ENCODE assay signal across 12 cellular contexts in the genomic region with DNA sequence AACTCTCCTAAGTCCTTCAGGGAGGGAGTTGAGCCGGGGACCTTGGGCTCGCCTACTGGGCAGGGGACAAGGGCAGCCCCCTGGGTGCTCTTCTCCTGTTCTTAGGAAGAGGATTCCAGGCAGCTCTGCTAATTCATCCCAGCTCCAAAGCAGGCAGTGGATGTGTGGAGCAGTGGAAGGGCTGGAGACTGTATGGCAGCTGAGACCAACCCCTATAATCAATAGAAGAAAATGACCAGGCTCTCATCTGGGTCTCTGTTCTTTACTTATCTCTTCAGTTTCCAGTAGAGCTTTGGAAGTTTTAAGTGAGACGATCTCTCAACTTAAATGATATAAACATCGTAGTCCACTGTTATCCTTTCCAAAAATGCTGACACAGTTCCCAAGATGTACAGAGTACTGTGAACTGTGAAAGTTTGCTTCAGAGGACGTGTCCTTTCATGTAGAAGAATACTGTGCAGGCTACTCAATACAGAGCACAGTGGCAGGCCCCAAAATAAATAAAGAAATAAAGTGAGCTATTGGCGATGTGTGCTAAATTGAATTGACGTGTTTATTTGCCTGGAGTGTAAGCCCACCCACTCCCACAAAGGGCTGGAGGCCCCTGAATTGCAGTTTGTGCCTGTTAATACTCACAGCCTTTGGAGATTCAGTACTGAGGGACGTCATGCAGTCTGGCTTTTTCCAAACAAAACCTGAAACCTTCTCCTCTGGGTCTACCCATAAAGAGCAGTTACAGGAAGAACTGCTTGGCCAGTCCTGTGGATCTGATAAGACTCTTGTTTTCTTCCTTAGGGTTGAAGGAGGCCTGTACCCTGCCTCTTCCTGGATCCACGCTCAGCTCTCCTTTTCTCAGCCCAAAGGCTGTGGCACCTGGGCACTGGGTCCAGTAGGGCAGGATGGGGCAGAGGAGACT.
DNase-seq lines count a peak whose midpoint lies in the region; ATAC-seq, FAIRE-seq and TF ChIP-seq lines count a peak whose summit lies in the region.
"Had no signal": no experiment of that assay in that cellular context is flagged by ENCODE, and none has a peak within 500 bp of the region (broad histone marks: within the 10 kb centered on the region; RNA-seq: fewer than 3 reads in every experiment).

No MANE protein-coding gene starts in this region.

- no peaks in the 10 kb centered on the region for H3K79me1 ChIP-seq in H9 (ENCODE audit: insufficient read depth, low read depth, low read length, poor library complexity, severe bottlenecking)

- TF ChIP-seq EP300 in HepG2 (IDR thresholded peaks at IDR 0.05; ENCODE audit: low read depth in 2 of 2, low read length in 2 of 2) (no peak), HepG2 (CRISPR knock-in tag; IDR thresholded peaks at IDR 0.05; ENCODE audit: borderline replicate concordance) (no peak)

- CTCF ChIA-PET in mammary epithelial cell (lab: Charles Lee; ENCODE audit: low non-redundant PET) (no interaction called here), HepG2 (lab: Yijun Ruan, JAX; ENCODE audit: low intra/inter-chr PET ratio, low total read pairs) (no interaction called here)

- TF ChIP-seq RAD21 in HepG2 (CRISPR knock-in tag; IDR thresholded peaks at IDR 0.05), result no peak

- H3K23me2 ChIP-seq in H9 (ENCODE audit: insufficient read length, low read depth, low read length, poor library complexity, severe bottlenecking), result no peaks in the 10 kb centered on the region

- no peak overlapping the region for H3K56ac ChIP-seq in H9 (ENCODE audit: insufficient read length, low read depth, low read length)

- H2BK12ac ChIP-seq in H9 (ENCODE audit: insufficient read length, low read depth, low read length), result no peak overlapping the region

- no peak overlapping the region for H4K91ac ChIP-seq in H9 (ENCODE audit: insufficient read length, low read depth, low read length)

- FAIRE-seq in HepG2 (lab: Jason Lieb, UNC), result peak; percentile 37

- H2BK5ac ChIP-seq in H9 (ENCODE audit: insufficient read length, low read length), result no peak overlapping the region

- H4K5ac ChIP-seq in H9 (ENCODE audit: insufficient read length, low read depth, low read length), result no peak overlapping the region

- H3K9me3 Mint-ChIP-seq in H9, result no peaks in the 10 kb centered on the region
- H3K9me3 Mint-ChIP-seq: central memory CD8-positive, alpha-beta T cell had no signal

- no peak overlapping the region for H3K9ac ChIP-seq in H9 (ENCODE audit: extremely low read depth, insufficient read length, low read length)
- H3K9ac ChIP-seq in mammary epithelial cell (ENCODE audit: insufficient read depth, low read length), result no peak overlapping the region
- H3K9ac ChIP-seq in HepG2 (ENCODE audit: insufficient read depth, low read depth, low read length), result peak overlapping the region; percentile 89

- H2BK15ac ChIP-seq in H9 (ENCODE audit: low read depth, low read length), result no peak overlapping the region

- H3K27ac ChIP-seq in H9 (ENCODE audit: insufficient read length, low read depth, low read length) (no peak overlapping the region), mammary epithelial cell (ENCODE audit: insufficient read depth, low read depth, low read length) (no peak overlapping the region), HepG2 (ENCODE audit: extremely low read length, insufficient read depth, low read length) (peak overlapping the region; percentile 92), spleen (peak overlapping the region; percentile 15 to 74 (median 67)), testis (peak overlapping the region in 1 of 2 donors; percentile 52)

- H3K4me1 ChIP-seq in H9 (ENCODE audit: insufficient read depth, low read length) (no peaks in the 10 kb centered on the region), mammary epithelial cell (ENCODE audit: insufficient read depth, low read length) (no peaks in the 10 kb centered on the region), HepG2 (ENCODE audit: insufficient read depth, low read length) (peaks cover 26% of the 10 kb centered on the region), spleen (peaks cover 0 to 21% (median 3%) of the 10 kb centered on the region in 6 donors), testis (no peaks in the 10 kb centered on the region)

- H3K23ac ChIP-seq in H9 (ENCODE audit: insufficient read length, low read depth, low read length), result no peak overlapping the region

- no peak overlapping the region for H2AK5ac ChIP-seq in H9 (ENCODE audit: insufficient read length, low read length)

- H3K79me2 ChIP-seq in H9 (ENCODE audit: insufficient read depth, low read length) (no peaks in the 10 kb centered on the region), mammary epithelial cell (ENCODE audit: insufficient read depth, low read length) (no peaks in the 10 kb centered on the region), HepG2 (ENCODE audit: insufficient read depth, low read length) (peaks cover 9% of the 10 kb centered on the region)

- no peak overlapping the region for H3K18ac ChIP-seq in H9 (ENCODE audit: insufficient read length, low read depth, low read length)

- POLR2A ChIA-PET in HepG2 (lab: Yijun Ruan, JAX), result interaction anchor here (0.8 to 2.9 kb wide), 8 partner anchors 9 to 155 kb away, joined by 3 to 12 read pairs (median 4); a partner anchor contains a TSS

- H4K20me1 ChIP-seq in H9 (ENCODE audit: control insufficient read depth, insufficient read depth, insufficient read length) (no peaks in the 10 kb centered on the region), mammary epithelial cell (ENCODE audit: insufficient read depth, low read length) (no peaks in the 10 kb centered on the region), HepG2 (ENCODE audit: insufficient read depth, low read length) (no peaks in the 10 kb centered on the region)

- H3K9me3 ChIP-seq in H9 (ENCODE audit: control insufficient read depth, low read depth, low read length) (no peaks in the 10 kb centered on the region), mammary epithelial cell (replicated peaks; ENCODE audit: insufficient read depth, low read length) (no peaks in the 10 kb centered on the region), HepG2 (ENCODE audit: low read length) (no peaks in the 10 kb centered on the region), spleen (no peaks in the 10 kb centered on the region), testis (no peaks in the 10 kb centered on the region)

- H3K36me3 ChIP-seq in mammary epithelial cell (ENCODE audit: insufficient read depth, low read length) (no peaks in the 10 kb centered on the region), HepG2 (replicated peaks in 1 of 2; ENCODE audit: control insufficient read depth in 1 of 2, insufficient read depth in 2 of 2, low read length in 2 of 2) (no peaks in the 10 kb centered on the region), spleen (no peaks in the 10 kb centered on the region), testis (ENCODE audit: low read depth, missing control alignments) (no peaks in the 10 kb centered on the region)

- H3K36me3 Mint-ChIP-seq in H9 (ENCODE audit: insufficient read depth in 1 of 3, low read depth in 3 of 3), result no peaks in the 10 kb centered on the region

- TF ChIP-seq CTCF in H9 (conservative IDR thresholded peaks at IDR 0.05) (no peak), mammary epithelial cell (conservative IDR thresholded peaks at IDR 0.05 in 1 of 2, IDR thresholded peaks at IDR 0.05 in 1 of 2; ENCODE audit: extremely low read depth in 1 of 2, insufficient read depth in 1 of 2, low read depth in 1 of 2, low read length in 2 of 2) (no peak), HepG2 (CRISPR knock-in tag; IDR thresholded peaks at IDR 0.05) (no peak), spleen (IDR thresholded peaks at IDR 0.05 in 8 of 11, conservative IDR thresholded peaks at IDR 0.05 in 3 of 11) (no peak), testis (IDR thresholded peaks at IDR 0.05) (no peak)

- no peak overlapping the region for H3K4me3 Mint-ChIP-seq in H9
- H3K4me3 Mint-ChIP-seq: activated CD8-positive, alpha-beta T cell treated with anti-CD3 and anti-CD28 coated beads, Interleukin-2, amount 10 ng/mL, durations not matched to agents 7 days and 5 days; central memory CD8-positive, alpha-beta T cell had no signal

- H4K8ac ChIP-seq in H9 (replicated peaks; ENCODE audit: insufficient read length, low read depth, low read length), result no peak overlapping the region

- no peak overlapping the region for H2BK20ac ChIP-seq in H9 (ENCODE audit: low read depth, low read length, poor library complexity, severe bottlenecking)

- H3K4ac ChIP-seq in H9 (ENCODE audit: low read depth, low read length), result no peak overlapping the region

- TF ChIP-seq POLR2A in HepG2 (IDR thresholded peaks at IDR 0.05; ENCODE audit: insufficient read depth in 1 of 2, low read depth in 2 of 2, low read length in 2 of 2) (no peak; a peak in 1 of 4 replicates), spleen (IDR thresholded peaks at IDR 0.05) (no peak), testis (IDR thresholded peaks at IDR 0.05) (no peak)

- H3K27me3 ChIP-seq in H9 (ENCODE audit: insufficient read depth, low read length) (no peaks in the 10 kb centered on the region), mammary epithelial cell (ENCODE audit: insufficient read depth, low read length) (no peaks in the 10 kb centered on the region), HepG2 (ENCODE audit: control insufficient read depth in 1 of 2, insufficient read depth in 2 of 2, low read length in 2 of 2) (no peaks in the 10 kb centered on the region; a peak in 1 of 5 replicates), spleen (replicated peaks in 1 of 7) (no peaks in the 10 kb centered on the region), testis (no peaks in the 10 kb centered on the region)

- no peak overlapping the region for H3K4me2 ChIP-seq in H9 (ENCODE audit: insufficient read depth, insufficient read length, low read length)
- H3K4me2 ChIP-seq in mammary epithelial cell (ENCODE audit: insufficient read depth, low read depth, low read length), result no peak overlapping the region
- H3K4me2 ChIP-seq in HepG2 (ENCODE audit: low read depth, low read length), result peak overlapping the region; percentile 97

- peak; percentile 79 for ATAC-seq in HepG2
- ATAC-seq: activated CD8-positive, alpha-beta T cell treated with anti-CD3 and anti-CD28 coated beads, Interleukin-2, amount 10 ng/mL, durations not matched to agents 7 days and 5 days had no signal

- no peak overlapping the region for H2AFZ ChIP-seq in H9 (ENCODE audit: low read length)
- H2AFZ ChIP-seq in mammary epithelial cell (ENCODE audit: low read depth, low read length), result peak overlapping the region; percentile 14
- no peak overlapping the region for H2AFZ ChIP-seq in HepG2 (ENCODE audit: low read length)

- no peak overlapping the region for H2BK120ac ChIP-seq in H9 (ENCODE audit: low read depth, low read length, poor library complexity, severe bottlenecking)

- no peaks in the 10 kb centered on the region; the same call in none of the 2 replicates for H3K27me3 Mint-ChIP-seq in H9 (ENCODE audit: low read depth)

- H3K14ac ChIP-seq in H9 (ENCODE audit: insufficient read depth, low read length), result no peak overlapping the region

- BruUV-seq in mammary epithelial cell (replicated peaks; lab: Mats Ljungman, UMichigan) (no TSS peak), HepG2 (replicated peaks; lab: Mats Ljungman, UMichigan) (TSS peak; percentile 96)

- in situ Hi-C loops in mammary epithelial cell (cut with MboI; ENCODE audit: low sequenced_read_pairs in 2 of 2) (no loop called here), HepG2 (cut with HindIII; ENCODE audit: extremely low pct_ligation_motif_present, low pct_unique_long_range_greater_than_20kb) (no loop called here)

- peak overlapping the region in 2 of 3 experiments; percentile 5 to 15; a peak in 1 of 7 replicates for H3K27ac Mint-ChIP-seq in H9
- H3K27ac Mint-ChIP-seq: activated CD8-positive, alpha-beta T cell treated with anti-CD3 and anti-CD28 coated beads, Interleukin-2, amount 10 ng/mL, durations not matched to agents 7 days and 5 days had no signal

- intact Hi-C loops in mammary epithelial cell (cut with micrococcal nuclease), result no loop called here
- intact Hi-C loops in HepG2 (cut with micrococcal nuclease; ENCODE audit: unreplicated experiment), result loop anchor here (2.0 kb wide), 2 partner anchors 67 to 117 kb away; a partner anchor contains a TSS
- intact Hi-C loops in spleen (cut with DNase I; ENCODE audit: low total_unique reads), result no loop called here
- intact Hi-C loops in testis (cut with DNase I; ENCODE audit: low total_unique reads), result no loop called here

- DNase-seq in H9, result no peak
- no peak for DNase-seq in mammary epithelial cell
- DNase-seq in HepG2 (ENCODE audit: low spot score), result peak; percentile 9
- DNase-seq in spleen, result no peak
- no peak for DNase-seq in HuH-7 (ENCODE audit: low spot score)
- DNase-seq in testis, result no peak
- no peak for DNase-seq in COR-L47 (lab: John Stamatoyannopoulos, UW)
- no peak for DNase-seq in mucosa of gallbladder (ENCODE audit: low spot score)
- DNase-seq: activated CD8-positive, alpha-beta T cell treated with anti-CD3 and anti-CD28 coated beads, Interleukin-2, amount 10 ng/mL, durations not matched to agents 7 days and 5 days; NCI-H1092; RPMI8226 had no signal

- dilution Hi-C loops in mammary epithelial cell (cut with HindIII; ENCODE audit: low sequenced_read_pairs), result no loop called here

- peaks cover 21 to 26% of the 10 kb centered on the region in 2 experiments for H3K4me1 Mint-ChIP-seq in H9
- H3K4me1 Mint-ChIP-seq: central memory CD8-positive, alpha-beta T cell had no signal

- H3K4me3 ChIP-seq in mammary epithelial cell (replicated peaks in 1 of 3; ENCODE audit: insufficient read depth in 1 of 3, low read depth in 2 of 3, low read length in 3 of 3), result no peak overlapping the region
- H3K4me3 ChIP-seq in HepG2 (replicated peaks in 1 of 3; ENCODE audit: insufficient read depth in 1 of 3, low read depth in 2 of 3, low read length in 3 of 3), result peak overlapping the region; percentile 77 to 81 (median 80)
- no peak overlapping the region for H3K4me3 ChIP-seq in spleen
- no peak overlapping the region for H3K4me3 ChIP-seq in testis

- WGBS in H9 (ENCODE audit: extremely low coverage, insufficient read length, low lambda C conversion rate), result no CpG with 5 or more reads among the region's 9 CpGs
- WGBS in mammary epithelial cell (ENCODE audit: low coverage, missing lambda C conversion rate), result 93% methylated on average over 9 of the region's 9 CpGs
- 8% methylated on average over 9 of the region's 9 CpGs for WGBS in HepG2 (ENCODE audit: low lambda C conversion rate)
- WGBS in spleen, 5 donors, result 75 to 82% (median 76%) methylated on average over 9 of the region's 9 CpGs
- 67 to 76% methylated on average over 9 of the region's 9 CpGs for WGBS in testis, 2 donors

- no peak overlapping the region for H3T11ph ChIP-seq in H9 (ENCODE audit: low read length)

Comparison
In these comparisons a context has a peak if more than half of its experiments do, and no peak if none do; other contexts are left out.
1. H3K27ac ChIP-seq: peak in HepG2 (single experiment) and spleen (8 of 8); none in H9 (single experiment) and mammary epithelial cell (single experiment).
2. H3K4me3 ChIP-seq: peak in HepG2 (3 of 3); none in mammary epithelial cell (0 of 3), spleen (0 of 8) and testis (0 of 2).